Comparison of ENCODE assay signal across 23 cellular contexts in the genomic region with DNA sequence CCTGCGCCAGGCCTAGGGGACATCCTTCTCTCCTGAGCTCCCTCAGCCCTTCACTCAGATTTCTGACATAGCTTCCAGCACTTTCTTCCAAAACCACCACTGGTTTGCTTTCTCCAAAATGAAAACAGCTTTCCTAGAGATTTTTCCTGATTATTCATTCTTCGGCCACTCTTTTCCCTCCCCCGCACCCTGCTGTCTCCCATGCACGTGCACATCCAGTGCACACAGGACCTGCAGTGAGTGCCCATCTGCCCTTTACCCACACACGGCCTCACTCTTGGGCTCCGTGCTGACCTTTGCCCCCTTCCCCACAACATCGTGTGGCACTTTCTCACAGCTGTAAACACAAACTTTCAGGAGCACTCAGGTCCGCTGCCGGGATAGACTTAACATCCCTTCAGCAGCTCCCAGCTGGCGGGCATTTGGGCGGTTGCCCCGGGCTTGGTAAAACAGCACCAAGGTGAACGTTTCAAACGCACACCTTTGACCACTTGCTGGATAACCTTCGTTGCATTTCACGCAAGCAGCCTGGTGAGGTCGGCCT. TPM values are rescaled to one million over a fixed set of nuclear protein-coding genes. Genes with fewer than 3 reads are reported as not detected.
A peak's percentile ranks its signal among the peaks of the same experiment; 100 is the strongest.
DNase-seq lines count a peak whose midpoint lies in the region; ATAC-seq and TF ChIP-seq lines count a peak whose summit lies in the region.
"Had no signal": no experiment of that assay in that cellular context is flagged by ENCODE, and none has a peak within 500 bp of the region (broad histone marks: within the 10 kb centered on the region; RNA-seq: fewer than 3 reads in every experiment).

No MANE protein-coding gene starts in this region.

- H3K4me1 Mint-ChIP-seq in CD14-positive monocyte = no peaks in the 10 kb centered on the region
- no peaks in the 10 kb centered on the region for H3K4me1 Mint-ChIP-seq in stimulated activated naive B cell treated with anti-CD40 and anti-IgM and Interleukin-4, amounts not matched to agents 10 μg/mL and 1 μg/mL and 100 μg/mL, for 72 hours
- H3K4me1 Mint-ChIP-seq: stimulated activated memory B cell treated with anti-CD40 and anti-IgM and Interleukin-4, amounts not matched to agents 10 μg/mL and 1 μg/mL and 100 μg/mL, for 72 hours had no signal

- ATAC-seq in left ventricle myocardium superior = no peak
- ATAC-seq in GM19351 (IDR thresholded peaks at IDR 0.05; ENCODE audit: unreplicated experiment) = no peak
- ATAC-seq in stimulated activated naive B cell treated with anti-CD40 and anti-IgM and Interleukin-4, amounts not matched to agents 10 μg/mL and 1 μg/mL and 100 μg/mL, for 72 hours (replicated peaks) = no peak
- ATAC-seq in GM18858 (IDR thresholded peaks at IDR 0.05; ENCODE audit: unreplicated experiment) = no peak
- ATAC-seq: esophagus mucosa; stimulated activated memory B cell treated with anti-CD40 and anti-IgM and Interleukin-4, amounts not matched to agents 10 μg/mL and 1 μg/mL and 100 μg/mL, for 72 hours had no signal

- H3K4me1 ChIP-seq in HEK293 (ENCODE audit: control insufficient read depth, insufficient read depth, low read length) (no peaks in the 10 kb centered on the region), ovary (ENCODE audit: insufficient read depth) (peaks cover 2% of the 10 kb centered on the region)

- intact Hi-C loops in CD14-positive monocyte (cut with micrococcal nuclease) (no loop called here), left ventricle myocardium superior (cut with micrococcal nuclease) (no loop called here), ovary (cut with DNase I) (no loop called here)

- no peak for TF ChIP-seq EP300 in ovary (IDR thresholded peaks at IDR 0.05)

- WGBS in ovary, 3 donors = 74 to 75% (median 75%) methylated on average over 17 of the region's 17 CpGs

- no peak for TF ChIP-seq POLR2A in ovary (IDR thresholded peaks at IDR 0.05)

- no peaks in the 10 kb centered on the region for H3K27me3 ChIP-seq in ovary

- peaks cover 3 to 15% (median 6%) of the 10 kb centered on the region in 3 donors for H3K27me3 Mint-ChIP-seq in CD14-positive monocyte (ENCODE audit: low read depth in 3 of 3)
- H3K27me3 Mint-ChIP-seq in stimulated activated naive B cell treated with anti-CD40 and anti-IgM and Interleukin-4, amounts not matched to agents 10 μg/mL and 1 μg/mL and 100 μg/mL, for 72 hours = peaks cover 23 to 34% of the 10 kb centered on the region in 2 donors

- POLR2A ChIA-PET in HEK293 (lab: Yijun Ruan, JAX) = no interaction called here

- no peaks in the 10 kb centered on the region for H3K9me3 Mint-ChIP-seq in CD14-positive monocyte
- H3K9me3 Mint-ChIP-seq in stimulated activated naive B cell treated with anti-CD40 and anti-IgM and Interleukin-4, amounts not matched to agents 10 μg/mL and 1 μg/mL and 100 μg/mL, for 72 hours = no peaks in the 10 kb centered on the region
- H3K9me3 Mint-ChIP-seq: CD4-positive, alpha-beta T cell; stimulated activated memory B cell treated with anti-CD40 and anti-IgM and Interleukin-4, amounts not matched to agents 10 μg/mL and 1 μg/mL and 100 μg/mL, for 72 hours had no signal

- H3K36me3 Mint-ChIP-seq in CD14-positive monocyte = no peaks in the 10 kb centered on the region
- H3K36me3 Mint-ChIP-seq in stimulated activated naive B cell treated with anti-CD40 and anti-IgM and Interleukin-4, amounts not matched to agents 10 μg/mL and 1 μg/mL and 100 μg/mL, for 72 hours = no peaks in the 10 kb centered on the region
- H3K36me3 Mint-ChIP-seq: activated naive CD8-positive, alpha-beta T cell; stimulated activated memory B cell treated with anti-CD40 and anti-IgM and Interleukin-4, amounts not matched to agents 10 μg/mL and 1 μg/mL and 100 μg/mL, for 72 hours had no signal

- no peak overlapping the region for H3K4me3 ChIP-seq in HEK293 (ENCODE audit: low read depth, low read length)
- no peak overlapping the region for H3K4me3 ChIP-seq in ovary
- H3K4me3 ChIP-seq: thoracic aorta had no signal

- H3K27ac ChIP-seq in HEK293 (ENCODE audit: extremely low read depth, low read depth, low read length) = no peak overlapping the region
- no peak overlapping the region for H3K27ac ChIP-seq in ovary
- H3K27ac ChIP-seq: HL-60, thoracic aorta had no signal

- peak overlapping the region in 1 of 7 donors; percentile 66 for H3K27ac Mint-ChIP-seq in CD14-positive monocyte
- no peak overlapping the region for H3K27ac Mint-ChIP-seq in stimulated activated naive B cell treated with anti-CD40 and anti-IgM and Interleukin-4, amounts not matched to agents 10 μg/mL and 1 μg/mL and 100 μg/mL, for 72 hours
- H3K27ac Mint-ChIP-seq: activated naive CD8-positive, alpha-beta T cell; CD4-positive, alpha-beta T cell; stimulated activated memory B cell treated with anti-CD40 and anti-IgM and Interleukin-4, amounts not matched to agents 10 μg/mL and 1 μg/mL and 100 μg/mL, for 72 hours had no signal

- H3K36me3 ChIP-seq in HEK293 (ENCODE audit: control insufficient read depth in 2 of 2, insufficient read depth in 1 of 2, low read length in 2 of 2) (peaks cover 0 to 27% of the 10 kb centered on the region in 2 experiments; a peak in 2 of 3 replicates), ovary (no peaks in the 10 kb centered on the region)
- H3K36me3 ChIP-seq: thoracic aorta had no signal

- no peak overlapping the region for H3K4me3 Mint-ChIP-seq in CD14-positive monocyte
- H3K4me3 Mint-ChIP-seq in stimulated activated naive B cell treated with anti-CD40 and anti-IgM and Interleukin-4, amounts not matched to agents 10 μg/mL and 1 μg/mL and 100 μg/mL, for 72 hours = no peak overlapping the region
- H3K4me3 Mint-ChIP-seq: activated naive CD8-positive, alpha-beta T cell; CD4-positive, alpha-beta T cell; stimulated activated memory B cell treated with anti-CD40 and anti-IgM and Interleukin-4, amounts not matched to agents 10 μg/mL and 1 μg/mL and 100 μg/mL, for 72 hours had no signal

- H3K9me3 ChIP-seq in HEK293 (ENCODE audit: control insufficient read depth, insufficient read depth, low read depth, low read length) (no peaks in the 10 kb centered on the region), ovary (no peaks in the 10 kb centered on the region)
- H3K9me3 ChIP-seq: thoracic aorta had no signal

- peak; percentile 18 for DNase-seq in CD14-positive monocyte (ENCODE audit: low spot score)
- DNase-seq in left ventricle myocardium superior = peak; percentile 16
- DNase-seq in ovary = peak in 3 of 5 donors; percentile 11 to 32 (median 22)
- DNase-seq in stimulated activated naive B cell treated with anti-CD40 and anti-IgM and Interleukin-4, amounts not matched to agents 10 μg/mL and 1 μg/mL and 100 μg/mL, for 72 hours = no peak
- DNase-seq: activated CD4-positive, CD25-positive, alpha-beta regulatory T cell; effector memory CD4-positive, alpha-beta T cell; foreskin melanocyte; hypothalamus; mammary epithelial cell; NCI-H1417; NCI-H2107; NCI-H524; RPMI8226; stimulated activated CD4-positive, alpha-beta T cell treated with anti-CD3 and anti-CD28 coated beads, Interleukin-1b, Interleukin-23, amount 100 ng/mL, for 48 hours had no signal

- CTCF ChIA-PET in HEK293 (lab: Yijun Ruan, JAX) = no interaction called here

- TF ChIP-seq CTCF in CD14-positive monocyte (IDR thresholded peaks at IDR 0.05) = no peak
- no peak for TF ChIP-seq CTCF in HEK293 (tag by site-specific recombination; IDR thresholded peaks at IDR 0.05)
- no peak for TF ChIP-seq CTCF in ovary (IDR thresholded peaks at IDR 0.05)

TF ChIP-seq in HEK293, 187 proteins besides CTCF, POLR2A, EP300 and RAD21:
- TF ChIP-seq REST (tag by site-specific recombination; IDR thresholded peaks at IDR 0.05) = no peak
- no peak for TF ChIP-seq ZBTB20 (tag by site-specific recombination; IDR thresholded peaks at IDR 0.05)
- no peak for TF ChIP-seq ZFP37 (tag by site-specific recombination; IDR thresholded peaks at IDR 0.05)
- no peak for TF ChIP-seq EGR2 (tag by site-specific recombination; IDR thresholded peaks at IDR 0.05; ENCODE audit: low read depth)
- no peak for TF ChIP-seq ZNF704 (tag by site-specific recombination; IDR thresholded peaks at IDR 0.05)
- peak; percentile 88 for TF ChIP-seq PRDM1 (tag by site-specific recombination; IDR thresholded peaks at IDR 0.05)
- no peak for TF ChIP-seq ZNF140 (tag by site-specific recombination; IDR thresholded peaks at IDR 0.05)
- TF ChIP-seq ZNF785 (tag by site-specific recombination; IDR thresholded peaks at IDR 0.05) = no peak
TF ChIP-seq in HEK293: peak in this region for 1.

RNA-seq across cellular contexts. Expression of gene KIF1A, which starts 25.8 kb away (rescaled TPM):
- polyA plus RNA-seq in CD14-positive monocyte (not detected), ovary (under 1 TPM; 0.85 to 0.93 TPM)
- total RNA-seq in left ventricle myocardium superior (1.6 TPM), ovary (1 to 10 TPM in 6 of 7 donors, under 1 TPM in 1; 0.48 to 4.4 (median 1.7) TPM)
- total RNA-seq: CD4-positive, alpha-beta T cell had no signal
- polyA plus RNA-seq: mammary epithelial cell had no signal
